Comparison of ENCODE assay signal across 8 cellular contexts in genomic region chr14:105491366-105492006, GRCh38. TPM values are rescaled to one million over a fixed set of nuclear protein-coding genes. Genes with fewer than 3 reads are reported as not detected.
DNase-seq lines count a peak whose midpoint lies in the region; TF ChIP-seq lines count a peak whose summit lies in the region.

No MANE protein-coding gene starts in this region.

- H3K23ac ChIP-seq in mesendoderm (ENCODE audit: low read length) = no peak overlapping the region

- H3K27ac ChIP-seq in C4-2B = peak overlapping the region; percentile 93
- H3K27ac ChIP-seq in mesendoderm (ENCODE audit: low read depth, low read length) = peak overlapping the region; percentile 38

- no peak overlapping the region for H3K4ac ChIP-seq in mesendoderm (ENCODE audit: low read depth, low read length)

- H3K4me3 ChIP-seq in mesendoderm (ENCODE audit: low read length) = peak overlapping the region; percentile 27

- no CpG with 5 or more reads among the region's 53 CpGs for WGBS in mesendoderm (ENCODE audit: extremely low coverage, insufficient coverage, low lambda C conversion rate)

- no peak overlapping the region for H4K5ac ChIP-seq in mesendoderm (ENCODE audit: low read length)

- H3K56ac ChIP-seq in mesendoderm (ENCODE audit: low read length) = peak overlapping the region; percentile 73

- no peak overlapping the region for H2BK120ac ChIP-seq in mesendoderm (ENCODE audit: low read depth, low read length)

- peak overlapping the region; percentile 31 for H3K4me2 ChIP-seq in mesendoderm (ENCODE audit: low read length)

- DNase-seq in GOT3 (lab: John Stamatoyannopoulos, UW) (peak; percentile 4), NCI-H446 (lab: John Stamatoyannopoulos, UW) (peak; percentile 79 to 87), mesendoderm (peak; percentile 71), middle frontal gyrus (ENCODE audit: extremely low spot score, low spot score) (no peak)
- peak; percentile 94 to 96 for DNase-seq in activated CD4-positive, alpha-beta T cell treated with anti-CD3 and anti-CD28 coated beads, Interleukin-2, amount 50 U/mL, for 48 hours
- peak; percentile 83 for DNase-seq in effector CD4-positive, alpha-beta T cell
- DNase-seq in stimulated activated CD8-positive, alpha-beta memory T cell treated with anti-CD3 and anti-CD28 coated beads, Interleukin-4, amount 100 ng/mL, for 24 hours (ENCODE audit: low read depth) = peak; percentile 77

- no peaks in the 10 kb centered on the region for H3K36me3 ChIP-seq in mesendoderm (ENCODE audit: control insufficient read depth, insufficient read depth, low read length)

- H3K9ac ChIP-seq in mesendoderm (ENCODE audit: low read length) = peak overlapping the region; percentile 61

- no peak overlapping the region for H2BK5ac ChIP-seq in mesendoderm (ENCODE audit: low read length)

- no peaks in the 10 kb centered on the region for H3K4me1 ChIP-seq in mesendoderm (ENCODE audit: control insufficient read depth, low read depth, low read length)

- H3K27me3 ChIP-seq in mesendoderm (ENCODE audit: insufficient read depth, low read length, poor library complexity) = peaks cover 5% of the 10 kb centered on the region

- no peak for TF ChIP-seq CTCF in C4-2B (conservative IDR thresholded peaks at IDR 0.05)

- H3K79me2 ChIP-seq in mesendoderm (ENCODE audit: control insufficient read depth, insufficient read depth, low read length) = no peaks in the 10 kb centered on the region

- no peak overlapping the region for H4K8ac ChIP-seq in mesendoderm (ENCODE audit: low read depth, low read length)

- H3K18ac ChIP-seq in mesendoderm (ENCODE audit: low read length) = no peak overlapping the region

- H2AK5ac ChIP-seq in mesendoderm (ENCODE audit: low read length) = no peak overlapping the region

- no peaks in the 10 kb centered on the region for H3K79me1 ChIP-seq in mesendoderm (ENCODE audit: low read length)

- H2BK15ac ChIP-seq in mesendoderm (replicated peaks; ENCODE audit: low read depth) = no peak overlapping the region

RNA-seq across cellular contexts. Expression of gene TEDC1, which starts 0.4 kb away (rescaled TPM):
- polyA plus RNA-seq in mesendoderm (2013, experiment 1 of 2) = 4.5 TPM
- 3.9 TPM for polyA plus RNA-seq in mesendoderm (2013, experiment 2 of 2)

RNA-seq across cellular contexts. Expression of gene CRIP1, which starts 4.8 kb away (rescaled TPM):
- 8.8 TPM for polyA plus RNA-seq in mesendoderm (2013, experiment 1 of 2)
- polyA plus RNA-seq in mesendoderm (2013, experiment 2 of 2) = 8.3 TPM

RNA-seq across cellular contexts. Expression of gene CRIP2, which starts 16.9 kb away (rescaled TPM):
- 8.3 TPM for polyA plus RNA-seq in mesendoderm (2013, experiment 1 of 2)
- 7.8 TPM for polyA plus RNA-seq in mesendoderm (2013, experiment 2 of 2)

RNA-seq across cellular contexts. Expression of gene TMEM121, which starts 34.9 kb away (rescaled TPM):
- 0.06 TPM for polyA plus RNA-seq in mesendoderm (2013, experiment 1 of 2)
- 0.04 TPM for polyA plus RNA-seq in mesendoderm (2013, experiment 2 of 2)
